8 cellular contexts compared by ENCODE assay signal in genomic region chr10:73956476-73957338, GRCh38. TPM values are rescaled to one million over a fixed set of nuclear protein-coding genes. Genes with fewer than 3 reads are reported as not detected.
A peak's percentile ranks its signal among the peaks of the same experiment; 100 is the strongest.
DNase-seq lines count a peak whose midpoint lies in the region; ATAC-seq and TF ChIP-seq lines count a peak whose summit lies in the region.

No MANE protein-coding gene starts in this region.

- H3K27me3 Mint-ChIP-seq in central memory CD8-positive, alpha-beta T cell = no peaks in the 10 kb centered on the region

- no peaks in the 10 kb centered on the region for H3K36me3 ChIP-seq in RWPE2 (ENCODE audit: low read depth)
- H3K36me3 ChIP-seq in mucosa of descending colon (ENCODE audit: low read depth) = no peaks in the 10 kb centered on the region
- H3K36me3 ChIP-seq in body of pancreas (replicated peaks in 1 of 2; ENCODE audit: insufficient read depth in 1 of 2, low read depth in 2 of 2) = no peaks in the 10 kb centered on the region

- H3K27me3 ChIP-seq in RWPE2 (ENCODE audit: insufficient read depth, poor library complexity, severe bottlenecking) (no peaks in the 10 kb centered on the region), body of pancreas (no peaks in the 10 kb centered on the region)

- no peak overlapping the region for H3K4me3 ChIP-seq in RWPE2 (ENCODE audit: severe bottlenecking)
- no peak overlapping the region for H3K4me3 ChIP-seq in mucosa of descending colon
- H3K4me3 ChIP-seq in body of pancreas = no peak overlapping the region

- WGBS in body of pancreas, 2 donors = 45 to 74% methylated on average over 8 to 9 of the region's 9 CpGs

- TF ChIP-seq CTCF in RWPE2 (IDR thresholded peaks at IDR 0.05; ENCODE audit: poor library complexity, severe bottlenecking) (no peak), mucosa of descending colon (IDR thresholded peaks at IDR 0.05) (no peak), body of pancreas (IDR thresholded peaks at IDR 0.05) (no peak)

- H3K36me3 Mint-ChIP-seq in central memory CD8-positive, alpha-beta T cell (ENCODE audit: insufficient read depth) = peaks cover 2% of the 10 kb centered on the region

- TF ChIP-seq POLR2A in body of pancreas (IDR thresholded peaks at IDR 0.05) = no peak

- no peaks in the 10 kb centered on the region for H3K9me3 Mint-ChIP-seq in central memory CD8-positive, alpha-beta T cell

- H3K4me1 Mint-ChIP-seq in central memory CD8-positive, alpha-beta T cell = peaks cover 55% of the 10 kb centered on the region

- H3K4me3 Mint-ChIP-seq in central memory CD8-positive, alpha-beta T cell = peak overlapping the region; percentile 72

- H3K9me3 ChIP-seq in RWPE2 (ENCODE audit: severe bottlenecking) (no peaks in the 10 kb centered on the region), mucosa of descending colon (no peaks in the 10 kb centered on the region), body of pancreas (no peaks in the 10 kb centered on the region)

- H3K4me1 ChIP-seq in RWPE2 (ENCODE audit: insufficient read depth, poor library complexity, severe bottlenecking) = peaks cover 4% of the 10 kb centered on the region
- peaks cover 12% of the 10 kb centered on the region for H3K4me1 ChIP-seq in mucosa of descending colon (ENCODE audit: low read depth)
- H3K4me1 ChIP-seq in body of pancreas = no peaks in the 10 kb centered on the region

- ATAC-seq in HG03060 (IDR thresholded peaks at IDR 0.05; ENCODE audit: low read depth, unreplicated experiment) (peak; percentile 44), RWPE2 (ENCODE audit: low read depth) (peak; percentile 40; the same call in 2 of the 3 replicates), mucosa of descending colon (peak; percentile 77), body of pancreas (no peak), GM18520 (IDR thresholded peaks at IDR 0.05; ENCODE audit: unreplicated experiment) (no peak)
- peak; percentile 91 for ATAC-seq in central memory CD8-positive, alpha-beta T cell (replicated peaks; ENCODE audit: extremely low read depth, poor library complexity, severe bottlenecking)

- DNase-seq in activated CD8-positive, alpha-beta memory T cell treated with anti-CD3 and anti-CD28 coated beads for 24 hours = peak; percentile 65
- DNase-seq in activated CD8-positive, alpha-beta memory T cell treated with anti-CD3 and anti-CD28 coated beads, Interleukin-2, amount 50 U/mL, for 4 hours = no peak
- no peak for DNase-seq in RWPE2 (ENCODE audit: low spot score)
- DNase-seq in central memory CD8-positive, alpha-beta T cell (ENCODE audit: low spot score in 2 of 2) = peak in 1 of 2 donors; percentile 30
- DNase-seq in mucosa of descending colon = no peak
- DNase-seq in body of pancreas = no peak

- no peak overlapping the region for H3K27ac ChIP-seq in RWPE2 (ENCODE audit: poor library complexity, severe bottlenecking)
- H3K27ac ChIP-seq in body of pancreas = no peak overlapping the region

- intact Hi-C loops in mucosa of descending colon (cut with DNase I, micrococcal nuclease) (no loop called here), body of pancreas (cut with DNase I) (no loop called here)

- H3K27ac Mint-ChIP-seq in central memory CD8-positive, alpha-beta T cell (ENCODE audit: low read depth) = peak overlapping the region; percentile 81

RNA-seq across cellular contexts. Expression of gene VCL, which starts 41.2 kb away (rescaled TPM):
- total RNA-seq in mucosa of descending colon (100 to 1,000 TPM; 114 to 292 (median 117) TPM), body of pancreas (10 to 100 TPM; 24.4 to 31.6 TPM)

RNA-seq across cellular contexts. Expression of gene PLAU, which starts 45.8 kb away (rescaled TPM):
- total RNA-seq in mucosa of descending colon (10 to 100 TPM in 1 of 3 donors, 1 to 10 TPM in 2; 4.6 to 10.3 (median 5.8) TPM), body of pancreas (1 to 10 TPM; 1.6 to 4.3 TPM)

Comparison
In these comparisons a context has a peak if more than half of its experiments do, and no peak if none do; other contexts are left out.
1. ATAC-seq: peak in HG03060 (single experiment), RWPE2 (single experiment), central memory CD8-positive, alpha-beta T cell (single experiment) and mucosa of descending colon (single experiment); none in body of pancreas (single experiment) and GM18520 (single experiment).